20 cellular contexts compared by ENCODE assay signal in genomic region chr6:40735126-40735920, GRCh38.
DNase-seq lines count a peak whose midpoint lies in the region; ATAC-seq and TF ChIP-seq lines count a peak whose summit lies in the region.
"Had no signal": no experiment of that assay in that cellular context is flagged by ENCODE, and none has a peak within 500 bp of the region (broad histone marks: within the 10 kb centered on the region; RNA-seq: fewer than 3 reads in every experiment).

No MANE protein-coding gene starts in this region.

- H2BK120ac ChIP-seq in mesendoderm (ENCODE audit: low read depth, low read length), result no peak overlapping the region

- no peak overlapping the region for H3K4me3 Mint-ChIP-seq in activated T-cell treated with anti-CD3 and anti-CD28 coated beads, Interleukin-2, amount 50 U/mL, for 4 hours
- H3K4me3 Mint-ChIP-seq: CD4-positive, alpha-beta T cell; HFFc6 had no signal

- no peaks in the 10 kb centered on the region for H3K4me1 Mint-ChIP-seq in activated T-cell treated with anti-CD3 and anti-CD28 coated beads, Interleukin-2, amount 50 U/mL, for 4 hours (ENCODE audit: low read depth)

- H3K36me3 Mint-ChIP-seq in activated T-cell treated with anti-CD3 and anti-CD28 coated beads, Interleukin-2, amount 50 U/mL, for 4 hours (ENCODE audit: insufficient read depth), result no peaks in the 10 kb centered on the region

- H3K79me2 ChIP-seq in mesendoderm (ENCODE audit: control insufficient read depth, insufficient read depth, low read length), result no peaks in the 10 kb centered on the region

- H3K9ac ChIP-seq in mesendoderm (ENCODE audit: low read length), result no peak overlapping the region

- H2BK5ac ChIP-seq in mesendoderm (ENCODE audit: low read length), result no peak overlapping the region

- H3K18ac ChIP-seq in mesendoderm (ENCODE audit: low read length), result peak overlapping the region; percentile 15

- peak; percentile 31 for DNase-seq in activated effector memory CD4-positive, alpha-beta T cell treated with anti-CD3 and anti-CD28 coated beads, Interleukin-2, amount 50 U/mL, for 16 hours
- DNase-seq in activated effector memory CD4-positive, alpha-beta T cell treated with Interleukin-2 at 50 U/mL for 16 hours, result no peak
- DNase-seq in mesendoderm, result peak; percentile 70
- DNase-seq in activated T-cell treated with anti-CD3 and anti-CD28 coated beads, Interleukin-2, amount 50 U/mL, for 4 hours, result no peak
- no peak for DNase-seq in caudate nucleus (lab: John Stamatoyannopoulos, UW)
- DNase-seq in putamen (ENCODE audit: low spot score), result no peak
- DNase-seq: BE2C; CD4-positive, alpha-beta T cell; DMS153; H7; HFFc6; MM.1S; NCI-H1092; NCI-H146; NCI-H2029 treated with DMSO at 0.1 percent for 48 hours; NCI-H345; NCI-H524 treated with DMSO at 0.1 percent for 48 hours; PC-3 had no signal

- no peak overlapping the region for H4K8ac ChIP-seq in mesendoderm (ENCODE audit: low read depth, low read length)

- H3K4me3 ChIP-seq in mesendoderm (ENCODE audit: low read length), result no peak overlapping the region

- no peak overlapping the region for H3K4me2 ChIP-seq in mesendoderm (ENCODE audit: low read length)

- no peaks in the 10 kb centered on the region for H3K36me3 ChIP-seq in mesendoderm (ENCODE audit: control insufficient read depth, insufficient read depth, low read length)
- H3K36me3 ChIP-seq: BE2C had no signal

- WGBS in mesendoderm (ENCODE audit: extremely low coverage, insufficient coverage, low lambda C conversion rate), result no CpG with 5 or more reads among the region's 10 CpGs

- no peak overlapping the region for H3K23ac ChIP-seq in mesendoderm (ENCODE audit: low read length)

- H3K4ac ChIP-seq in mesendoderm (ENCODE audit: low read depth, low read length), result no peak overlapping the region

- no peak for TF ChIP-seq CTCF in VCaP (conservative IDR thresholded peaks at IDR 0.05)

- H3K56ac ChIP-seq in mesendoderm (ENCODE audit: low read length), result no peak overlapping the region

- H3K27ac ChIP-seq in VCaP (peak overlapping the region; percentile 72; the same call in 1 of the 2 replicates), mesendoderm (ENCODE audit: low read depth, low read length) (no peak overlapping the region), caudate nucleus (ENCODE audit: low read depth, low read length) (no peak overlapping the region)

- H4K5ac ChIP-seq in mesendoderm (ENCODE audit: low read length), result no peak overlapping the region

- H3K27me3 ChIP-seq in mesendoderm (ENCODE audit: insufficient read depth, low read length, poor library complexity), result no peaks in the 10 kb centered on the region
- H3K27me3 ChIP-seq: BE2C had no signal

- no peaks in the 10 kb centered on the region for H3K9me3 Mint-ChIP-seq in activated T-cell treated with anti-CD3 and anti-CD28 coated beads, Interleukin-2, amount 50 U/mL, for 4 hours
- H3K9me3 Mint-ChIP-seq: CD4-positive, alpha-beta T cell; HFFc6 had no signal

- peaks cover 3% of the 10 kb centered on the region for H3K4me1 ChIP-seq in mesendoderm (ENCODE audit: control insufficient read depth, low read depth, low read length)

- H2AK5ac ChIP-seq in mesendoderm (ENCODE audit: low read length), result no peak overlapping the region

- H3K27me3 Mint-ChIP-seq in activated T-cell treated with anti-CD3 and anti-CD28 coated beads, Interleukin-2, amount 50 U/mL, for 4 hours (ENCODE audit: low read depth), result peaks cover 15% of the 10 kb centered on the region

- no peak for ATAC-seq in activated T-cell treated with anti-CD3 and anti-CD28 coated beads, Interleukin-2, amount 50 U/mL, for 4 hours
- ATAC-seq in GM18498 (IDR thresholded peaks at IDR 0.05; ENCODE audit: unreplicated experiment), result no peak
- ATAC-seq: PC-3 had no signal

- H2BK15ac ChIP-seq in mesendoderm (replicated peaks; ENCODE audit: low read depth), result no peak overlapping the region

- no peaks in the 10 kb centered on the region for H3K79me1 ChIP-seq in mesendoderm (ENCODE audit: low read length)

Comparison
In these comparisons a context has a peak if more than half of its experiments do, and no peak if none do; other contexts are left out.
1. DNase-seq: peak in activated effector memory CD4-positive, alpha-beta T cell treated with anti-CD3 and anti-CD28 coated beads, Interleukin-2, amount 50 U/mL, for 16 hours (single experiment) and mesendoderm (single experiment); none in activated effector memory CD4-positive, alpha-beta T cell treated with Interleukin-2 at 50 U/mL for 16 hours (single experiment), activated T-cell treated with anti-CD3 and anti-CD28 coated beads, Interleukin-2, amount 50 U/mL, for 4 hours (single experiment), caudate nucleus (0 of 61) and putamen (single experiment).